ENCODE assay signal across 8 cellular contexts in genomic region chr1:173430707-173431662, GRCh38. TPM values are rescaled to one million over a fixed set of nuclear protein-coding genes. Genes with fewer than 3 reads are reported as not detected.
A peak's percentile ranks its signal among the peaks of the same experiment; 100 is the strongest.
DNase-seq lines count a peak whose midpoint lies in the region; ATAC-seq, FAIRE-seq and TF ChIP-seq lines count a peak whose summit lies in the region.

No MANE protein-coding gene starts in this region.

- no peaks in the 10 kb centered on the region for H3K9me3 Mint-ChIP-seq in nephron progenitor cell

- H3K9me3 ChIP-seq in BE2C = no peaks in the 10 kb centered on the region

- H3K4me1 ChIP-seq in BE2C = no peaks in the 10 kb centered on the region; the same call in 1 of the 2 replicates

- H3K36me3 Mint-ChIP-seq in nephron progenitor cell (ENCODE audit: low read depth) = no peaks in the 10 kb centered on the region

- H3K4me3 Mint-ChIP-seq in nephron progenitor cell = no peak overlapping the region

- H3K27me3 ChIP-seq in BE2C = no peaks in the 10 kb centered on the region

- H3K4me3 ChIP-seq in BE2C (ENCODE audit: low read depth, low read length) = no peak overlapping the region

- no peak overlapping the region for H3K27ac Mint-ChIP-seq in nephron progenitor cell

- peaks cover 4% of the 10 kb centered on the region for H3K27me3 Mint-ChIP-seq in nephron progenitor cell (ENCODE audit: low read depth, poor library complexity)

- peak; percentile 88 for DNase-seq in BE2C
- DNase-seq in LoVo (ENCODE audit: low spot score) = peak; percentile 69
- peak; percentile 60 for DNase-seq in RCC 7860 (ENCODE audit: low spot score)
- DNase-seq in activated T-cell treated with anti-CD3 and anti-CD28 coated beads, Interleukin-2, amount 50 U/mL, for 48 hours = peak; percentile 91 to 96
- DNase-seq in fibroblast of the conjunctiva (ENCODE audit: low read depth) = peak; percentile 85
- peak; percentile 88 for DNase-seq in nephron progenitor cell
- DNase-seq in stimulated activated naive CD4-positive, alpha-beta T cell (lab: John Stamatoyannopoulos, UW) = peak; percentile 54 to 88 (median 76)

- H3K4me1 Mint-ChIP-seq in nephron progenitor cell = peaks cover 22% of the 10 kb centered on the region

- TF ChIP-seq CTCF in BE2C (IDR thresholded peaks at IDR 0.05; ENCODE audit: low read depth, low read length) (peak; percentile 98), nephron progenitor cell (IDR thresholded peaks at IDR 0.05) (peak; percentile 96)

- ATAC-seq in GM19467 (IDR thresholded peaks at IDR 0.05; ENCODE audit: unreplicated experiment) = peak; percentile 63

- H3K36me3 ChIP-seq in BE2C = no peaks in the 10 kb centered on the region

- FAIRE-seq in RCC 7860 (lab: Jason Lieb, UNC) = peak; percentile 35

RNA-seq across cellular contexts. Expression of gene PRDX6, which starts 46.1 kb away (rescaled TPM):
- polyA plus RNA-seq in BE2C (2012; ENCODE audit: insufficient read depth, insufficient read length, low read depth) = 75.3 TPM
